8 cellular contexts compared by ENCODE assay signal in the genomic region with DNA sequence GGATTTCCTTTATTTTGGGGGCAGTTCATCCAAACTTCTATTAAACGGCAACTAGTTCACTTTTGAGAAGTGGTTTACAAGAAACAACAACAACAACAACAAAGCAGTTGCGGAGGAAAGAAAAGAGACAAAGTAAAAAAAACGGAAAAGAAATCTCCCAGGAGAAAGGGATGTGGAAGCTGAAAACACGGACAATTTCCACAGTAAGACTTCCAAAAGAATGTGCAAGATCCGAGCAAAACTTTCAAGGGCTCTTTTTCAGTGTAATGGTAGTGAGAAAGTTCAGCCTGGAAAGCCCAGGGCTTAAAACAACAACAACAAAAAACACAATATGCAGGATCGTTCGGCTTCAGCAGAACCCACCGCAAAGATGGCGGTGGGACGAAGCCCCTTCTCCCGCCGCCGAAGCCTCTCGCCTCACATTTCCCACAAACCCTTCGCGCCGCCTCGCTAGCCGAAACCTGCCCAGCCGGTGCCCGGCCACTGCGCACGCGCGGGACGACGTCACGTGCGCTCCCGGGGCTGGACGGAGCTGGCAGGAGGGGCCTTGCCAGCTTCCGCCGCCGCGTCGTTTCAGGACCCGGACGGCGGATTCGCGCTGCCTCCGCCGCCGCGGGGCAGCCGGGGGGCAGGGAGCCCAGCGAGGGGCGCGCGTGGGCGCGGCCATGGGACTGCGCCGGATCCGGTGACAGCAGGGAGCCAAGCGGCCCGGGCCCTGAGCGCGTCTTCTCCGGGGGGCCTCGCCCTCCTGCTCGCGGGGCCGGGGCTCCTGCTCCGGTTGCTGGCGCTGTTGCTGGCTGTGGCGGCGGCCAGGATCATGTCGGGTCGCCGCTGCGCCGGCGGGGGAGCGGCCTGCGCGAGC. TPM values are rescaled to one million over a fixed set of nuclear protein-coding genes. Genes with fewer than 3 reads are reported as not detected.
DNase-seq lines count a peak whose midpoint lies in the region; ATAC-seq and TF ChIP-seq lines count a peak whose summit lies in the region.

Gene TNKS2 (plus strand): TSS at position 553 of the 862 bp plus-strand sequence. CDS start 265 bp downstream, at position 818.

- no peaks in the 10 kb centered on the region for H3K9me3 Mint-ChIP-seq in CD8-positive, alpha-beta memory T cell

- peak within 1 kb of the TSS; percentile 95 to 99 (median 97) for H3K4me3 Mint-ChIP-seq in CD8-positive, alpha-beta memory T cell

- H3K27ac Mint-ChIP-seq in CD8-positive, alpha-beta memory T cell: peak within 1 kb of the TSS; percentile 96 to 99 (median 98)

- H3K4me1 ChIP-seq in CD8-positive, alpha-beta memory T cell (ENCODE audit: insufficient read depth, low read length): peaks cover 30% of the 10 kb centered on the region
- peaks cover 17% of the 10 kb centered on the region for H3K4me1 ChIP-seq in ectodermal cell (ENCODE audit: control insufficient read depth, insufficient read depth, low read length)
- H3K4me1 ChIP-seq in lower lobe of right lung: peaks cover 48% of the 10 kb centered on the region

- POLR2A ChIA-PET in CD8-positive, alpha-beta memory T cell (lab: Charles Lee): interaction anchor here (0.6 to 2.2 kb wide), 7 partner anchors 16 to 635 kb away, joined by 3 to 25 read pairs (median 5); partner anchors contain the start of genes BTAF1 and FGFBP3

- no peaks in the 10 kb centered on the region for H3K9me3 ChIP-seq in CD8-positive, alpha-beta memory T cell (ENCODE audit: low read length)
- H3K9me3 ChIP-seq in ectodermal cell (ENCODE audit: control insufficient read depth, low read length) (no peaks in the 10 kb centered on the region), lower lobe of right lung (no peaks in the 10 kb centered on the region)

- TF ChIP-seq CTCF in lower lobe of right lung (IDR thresholded peaks at IDR 0.05): no peak

- CTCF ChIA-PET in CD8-positive, alpha-beta memory T cell (lab: Charles Lee): interaction anchor here (0.7 to 2.3 kb wide), 4 partner anchors 110 to 389 kb away, joined by 3 to 6 read pairs (median 4); partner anchors contain the start of gene BTAF1

- peak within 1 kb of the TSS; percentile 82 for H3K27ac ChIP-seq in CD8-positive, alpha-beta memory T cell (ENCODE audit: low read depth, low read length)
- H3K27ac ChIP-seq in ectodermal cell (ENCODE audit: insufficient read depth, low read depth, low read length, poor library complexity, severe bottlenecking) (peak within 1 kb of the TSS; percentile 92), lower lobe of right lung (peak within 1 kb of the TSS; percentile 97)

- DNase-seq in CD8-positive, alpha-beta memory T cell: peak; percentile 92 to 94 (median 93)
- DNase-seq in HPDE6-E6E7 (ENCODE audit: extremely low spot score): peak; percentile 89
- peak; percentile 62 for DNase-seq in NK-92 (lab: John Stamatoyannopoulos, UW; ENCODE audit: unreplicated experiment)
- DNase-seq in activated CD8-positive, alpha-beta memory T cell treated with anti-CD3 and anti-CD28 coated beads for 1 hour (ENCODE audit: extremely low read depth in 1 of 2, low read depth in 1 of 2): peak; percentile 73 to 89
- DNase-seq in lower lobe of right lung: peak; percentile 96
- peak; percentile 76 to 87 (median 85) for DNase-seq in stimulated activated CD4-positive, alpha-beta T cell treated with anti-CD3 and anti-CD28 coated beads, TNF-alpha, amount 100 ng/mL, for 1 hour (ENCODE audit: low read depth in 3 of 3, low spot score in 1 of 3)

- H3K27me3 ChIP-seq in CD8-positive, alpha-beta memory T cell (ENCODE audit: insufficient read depth, low read length, poor library complexity, severe bottlenecking): no peaks in the 10 kb centered on the region
- H3K27me3 ChIP-seq in ectodermal cell (ENCODE audit: control insufficient read depth, insufficient read depth, low read length, poor library complexity, severe bottlenecking): no peaks in the 10 kb centered on the region
- no peaks in the 10 kb centered on the region for H3K27me3 ChIP-seq in lower lobe of right lung (ENCODE audit: low read depth)

- H3K36me3 Mint-ChIP-seq in CD8-positive, alpha-beta memory T cell: peaks cover 0 to 43% (median 8%) of the 10 kb centered on the region in 3 donors

- H3K4me1 Mint-ChIP-seq in CD8-positive, alpha-beta memory T cell: peaks cover 60 to 73% (median 71%) of the 10 kb centered on the region in 3 donors

- intact Hi-C loops in lower lobe of right lung (cut with DNase I): no loop called here

- WGBS in ectodermal cell, 2 experiments: 1% methylated on average over 76 to 77 of the region's 77 CpGs

- H3K36me3 ChIP-seq in CD8-positive, alpha-beta memory T cell (ENCODE audit: insufficient read depth, low read length): no peaks in the 10 kb centered on the region
- no peaks in the 10 kb centered on the region for H3K36me3 ChIP-seq in ectodermal cell (ENCODE audit: control insufficient read depth, insufficient read depth, low read length)
- H3K36me3 ChIP-seq in lower lobe of right lung: peaks cover 6% of the 10 kb centered on the region

- H3K4me3 ChIP-seq in CD8-positive, alpha-beta memory T cell (ENCODE audit: low read length): peak within 1 kb of the TSS; percentile 71
- H3K4me3 ChIP-seq in ectodermal cell (ENCODE audit: insufficient read depth, low read depth, low read length): peak within 1 kb of the TSS; percentile 92
- peak within 1 kb of the TSS; percentile 95 for H3K4me3 ChIP-seq in lower lobe of right lung

- H3K27me3 Mint-ChIP-seq in CD8-positive, alpha-beta memory T cell: peaks cover 0 to 5% of the 10 kb centered on the region in 2 donors

- ATAC-seq in GM19463 (IDR thresholded peaks at IDR 0.05; ENCODE audit: unreplicated experiment) (peak; percentile 76), lower lobe of right lung (peak; percentile 96 to 97)

RNA-seq across cellular contexts. Expression of gene TNKS2, which starts in this region (rescaled TPM):
- 10 to 100 TPM; 27.3 to 29.2 TPM for total RNA-seq in CD8-positive, alpha-beta memory T cell
- polyA plus RNA-seq in CD8-positive, alpha-beta memory T cell: 31.5 TPM
- polyA plus RNA-seq in ectodermal cell (2013, experiment 1 of 4): 54.5 TPM
- polyA plus RNA-seq in ectodermal cell (2013, experiment 2 of 4): 52.9 TPM
- polyA plus RNA-seq in ectodermal cell (2013, experiment 3 of 4): 40.9 TPM
- 43.4 TPM for polyA plus RNA-seq in ectodermal cell (2013, experiment 4 of 4)
- 42.8 TPM for total RNA-seq in lower lobe of right lung

Comparison
In these comparisons a context has a peak if more than half of its experiments do, and no peak if none do; other contexts are left out.
1. Peak in every context shown above with its lines: DNase-seq, ATAC-seq, H3K4me3 ChIP-seq and H3K27ac ChIP-seq.